Comparison of ENCODE assay signal across 11 cellular contexts in genomic region chr6:111803804-111804203, GRCh38.
DNase-seq lines count a peak whose midpoint lies in the region; ATAC-seq and TF ChIP-seq lines count a peak whose summit lies in the region.
"Had no signal": no experiment of that assay in that cellular context is flagged by ENCODE, and none has a peak within 500 bp of the region (broad histone marks: within the 10 kb centered on the region; RNA-seq: fewer than 3 reads in every experiment).

No MANE protein-coding gene starts in this region.

- intact Hi-C loops in gastrocnemius medialis (cut with DNase I; ENCODE audit: low total_unique reads), result no loop called here

- H3K4me1 Mint-ChIP-seq in T-helper 2 cell treated with Interferon-gamma antibody and Interleukin-4, amounts not matched to agents 5 μg/mL and 100 μg/mL, for 36 hours (ENCODE audit: low read depth), result peaks cover 73% of the 10 kb centered on the region
- peaks cover 69 to 83% of the 10 kb centered on the region in 2 donors for H3K4me1 Mint-ChIP-seq in effector memory CD8-positive, alpha-beta T cell (ENCODE audit: low read depth in 2 of 2)

- DNase-seq in HCEC 1CT, result peak; percentile 30
- DNase-seq in T-helper 2 cell treated with Interferon-gamma antibody and Interleukin-4, amounts not matched to agents 5 μg/mL and 100 μg/mL, for 36 hours (ENCODE audit: low spot score), result no peak
- DNase-seq in effector memory CD8-positive, alpha-beta T cell, result no peak
- DNase-seq in gastrocnemius medialis, result no peak
- no peak for DNase-seq in NCI-H1092 treated with DMSO at 0.1 percent for 48 hours (lab: John Stamatoyannopoulos, UW)
- DNase-seq in NCI-H1436 (lab: John Stamatoyannopoulos, UW), result no peak
- DNase-seq in NCI-H2081 treated with DMSO at 0.1 percent for 48 hours (lab: John Stamatoyannopoulos, UW), result no peak
- no peak for DNase-seq in NCI-H345 treated with DMSO at 0.1 percent for 48 hours (lab: John Stamatoyannopoulos, UW; ENCODE audit: unreplicated experiment)
- DNase-seq: activated B cell treated with CpG ODN at 0.5 μM for 24 hours, DMS79 had no signal

- peak; percentile 23 for ATAC-seq in effector memory CD8-positive, alpha-beta T cell (replicated peaks)
- no peak for ATAC-seq in gastrocnemius medialis

- no peak overlapping the region for H3K4me3 ChIP-seq in gastrocnemius medialis
- H3K4me3 ChIP-seq: ascending aorta had no signal

- TF ChIP-seq CTCF in gastrocnemius medialis (IDR thresholded peaks at IDR 0.05 in 4 of 5, conservative IDR thresholded peaks at IDR 0.05 in 1 of 5), result no peak

- H3K36me3 ChIP-seq in gastrocnemius medialis, result no peaks in the 10 kb centered on the region
- H3K36me3 ChIP-seq: ascending aorta had no signal

- no peaks in the 10 kb centered on the region for H3K9me3 Mint-ChIP-seq in T-helper 2 cell treated with Interferon-gamma antibody and Interleukin-4, amounts not matched to agents 5 μg/mL and 100 μg/mL, for 36 hours
- H3K9me3 Mint-ChIP-seq in effector memory CD8-positive, alpha-beta T cell, result no peaks in the 10 kb centered on the region
- H3K9me3 Mint-ChIP-seq: activated B cell treated with CpG ODN at 0.5 μM for 24 hours had no signal

- peak overlapping the region; percentile 95 for H3K27ac Mint-ChIP-seq in T-helper 2 cell treated with Interferon-gamma antibody and Interleukin-4, amounts not matched to agents 5 μg/mL and 100 μg/mL, for 36 hours
- peak overlapping the region; percentile 94 to 97 for H3K27ac Mint-ChIP-seq in effector memory CD8-positive, alpha-beta T cell

- peak overlapping the region in 3 of 4 donors; percentile 34 to 61 (median 46) for H3K27ac ChIP-seq in gastrocnemius medialis

- no peaks in the 10 kb centered on the region for H3K27me3 ChIP-seq in gastrocnemius medialis
- H3K27me3 ChIP-seq: ascending aorta had no signal

- no peak for TF ChIP-seq POLR2A in gastrocnemius medialis (IDR thresholded peaks at IDR 0.05)

- peaks cover 15% of the 10 kb centered on the region for H3K36me3 Mint-ChIP-seq in T-helper 2 cell treated with Interferon-gamma antibody and Interleukin-4, amounts not matched to agents 5 μg/mL and 100 μg/mL, for 36 hours (ENCODE audit: low read depth)
- peaks cover 40% of the 10 kb centered on the region for H3K36me3 Mint-ChIP-seq in effector memory CD8-positive, alpha-beta T cell (ENCODE audit: insufficient read depth)

- in situ Hi-C loops in gastrocnemius medialis (cut with MboI; ENCODE audit: low sequenced_read_pairs in 4 of 4), result no loop called here

- H3K4me3 Mint-ChIP-seq in T-helper 2 cell treated with Interferon-gamma antibody and Interleukin-4, amounts not matched to agents 5 μg/mL and 100 μg/mL, for 36 hours, result peak overlapping the region; percentile 72
- peak overlapping the region; percentile 55 to 66 for H3K4me3 Mint-ChIP-seq in effector memory CD8-positive, alpha-beta T cell
- H3K4me3 Mint-ChIP-seq: activated B cell treated with CpG ODN at 0.5 μM for 24 hours had no signal

- H3K27me3 Mint-ChIP-seq in T-helper 2 cell treated with Interferon-gamma antibody and Interleukin-4, amounts not matched to agents 5 μg/mL and 100 μg/mL, for 36 hours (ENCODE audit: low read depth), result no peaks in the 10 kb centered on the region
- no peaks in the 10 kb centered on the region for H3K27me3 Mint-ChIP-seq in effector memory CD8-positive, alpha-beta T cell
- H3K27me3 Mint-ChIP-seq: activated B cell treated with CpG ODN at 0.5 μM for 24 hours had no signal

- peaks cover 0 to 20% of the 10 kb centered on the region in 2 donors for H3K4me1 ChIP-seq in gastrocnemius medialis

- no peaks in the 10 kb centered on the region for H3K9me3 ChIP-seq in gastrocnemius medialis
- H3K9me3 ChIP-seq: ascending aorta had no signal
